Comparison of ENCODE assay signal across 16 cellular contexts in the genomic region with DNA sequence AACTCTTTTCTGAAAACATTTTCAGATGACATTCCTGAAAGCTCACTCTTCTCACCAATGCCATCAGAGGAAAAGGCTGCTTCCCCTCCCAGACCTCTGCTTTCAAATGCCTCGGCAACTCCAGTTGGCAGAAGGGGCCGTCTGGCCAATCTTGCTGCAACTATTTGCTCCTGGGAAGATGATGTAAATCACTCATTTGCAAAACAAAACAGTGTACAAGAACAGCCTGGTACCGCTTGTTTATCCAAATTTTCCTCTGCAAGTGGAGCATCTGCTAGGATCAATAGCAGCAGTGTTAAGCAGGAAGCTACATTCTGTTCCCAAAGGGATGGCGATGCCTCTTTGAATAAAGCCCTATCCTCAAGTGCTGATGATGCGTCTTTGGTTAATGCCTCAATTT. TPM values are rescaled to one million over a fixed set of nuclear protein-coding genes. Genes with fewer than 3 reads are reported as not detected.
DNase-seq lines count a peak whose midpoint lies in the region; ATAC-seq, FAIRE-seq and TF ChIP-seq lines count a peak whose summit lies in the region.
"Had no signal": no experiment of that assay in that cellular context is flagged by ENCODE, and none has a peak within 500 bp of the region (broad histone marks: within the 10 kb centered on the region; RNA-seq: fewer than 3 reads in every experiment).

No MANE protein-coding gene starts in this region.

- FAIRE-seq in GM19239 (lab: Jason Lieb, UNC) = peak; percentile 35
- FAIRE-seq: H54 had no signal

- DNase-seq in GM19239 (ENCODE audit: insufficient read length, low spot score) (no peak), WTC11 (ENCODE audit: low spot score) (peak; percentile 22), fibroblast of gingiva (ENCODE audit: low read depth) (peak; percentile 50), middle frontal gyrus (ENCODE audit: extremely low spot score, low spot score) (peak; percentile 79), LoVo (ENCODE audit: low spot score) (no peak), NCI-H1694 treated with DMSO at 0.1 percent for 48 hours (lab: John Stamatoyannopoulos, UW) (no peak), natural killer cell (no peak)
- DNase-seq: activated CD4-positive, alpha-beta T cell treated with anti-CD3 and anti-CD28 coated beads for 4 hours; activated naive CD4-positive, alpha-beta T cell; gastrocnemius medialis; mammary epithelial cell; NCI-H1694; sigmoid colon had no signal

- no peak overlapping the region for H3K4me3 Mint-ChIP-seq in WTC11
- no peak overlapping the region for H3K4me3 Mint-ChIP-seq in natural killer cell
- H3K4me3 Mint-ChIP-seq: neural progenitor cell had no signal

- peak; percentile 75 for ATAC-seq in WTC11
- ATAC-seq in GM21390 (IDR thresholded peaks at IDR 0.05; ENCODE audit: unreplicated experiment) = no peak
- no peak for ATAC-seq in natural killer cell
- ATAC-seq: gastrocnemius medialis had no signal

- no peaks in the 10 kb centered on the region for H3K27me3 Mint-ChIP-seq in WTC11 (ENCODE audit: low read depth)
- H3K27me3 Mint-ChIP-seq in natural killer cell (ENCODE audit: low read depth in 2 of 2) = no peaks in the 10 kb centered on the region

- TF ChIP-seq CTCF in WTC11 (IDR thresholded peaks at IDR 0.05) = no peak
- no peak for TF ChIP-seq CTCF in natural killer cell (IDR thresholded peaks at IDR 0.05)

- POLR2A ChIA-PET in WTC11 (lab: Charles Lee) = interaction anchor here (1.7 to 2.2 kb wide), 2 partner anchors 12 to 16 kb away, joined by 4 to 6 read pairs; partner anchors contain the start of gene ANLN

- H3K9me3 Mint-ChIP-seq in WTC11 (no peaks in the 10 kb centered on the region), natural killer cell (no peaks in the 10 kb centered on the region)
- H3K9me3 Mint-ChIP-seq: neural progenitor cell had no signal

- H3K4me1 Mint-ChIP-seq in WTC11 (peaks cover 14% of the 10 kb centered on the region), natural killer cell (peaks cover 0 to 4% of the 10 kb centered on the region in 2 donors)
- H3K4me1 Mint-ChIP-seq: neural progenitor cell had no signal

- H3K27ac Mint-ChIP-seq in WTC11 (peak overlapping the region; percentile 54; the same call in 1 of the 2 replicates), natural killer cell (no peak overlapping the region)
- H3K27ac Mint-ChIP-seq: neural progenitor cell had no signal

- H3K36me3 Mint-ChIP-seq in WTC11 = peaks cover 28% of the 10 kb centered on the region
- no peaks in the 10 kb centered on the region for H3K36me3 Mint-ChIP-seq in natural killer cell

- CTCF ChIA-PET in WTC11 (lab: Charles Lee) = interaction anchor here (1.0 kb wide), 1 partner anchor 36 kb away, joined by 7 read pairs; no protein-coding TSS in a partner anchor

- intact Hi-C loops in natural killer cell (cut with micrococcal nuclease) = no loop called here

TF ChIP-seq in WTC11, 78 proteins besides CTCF, POLR2A, EP300 and RAD21:
- TF ChIP-seq EMX1 (CRISPR knock-in tag; IDR thresholded peaks at IDR 0.05) (no peak), PRRX2 (CRISPR knock-in tag; IDR thresholded peaks at IDR 0.05) (no peak), USF2 (CRISPR knock-in tag; IDR thresholded peaks at IDR 0.05) (no peak), ZSCAN18 (CRISPR knock-in tag; IDR thresholded peaks at IDR 0.05) (no peak), SOX15 (CRISPR knock-in tag; IDR thresholded peaks at IDR 0.05) (no peak)
- TF ChIP-seq, protein P1, sequence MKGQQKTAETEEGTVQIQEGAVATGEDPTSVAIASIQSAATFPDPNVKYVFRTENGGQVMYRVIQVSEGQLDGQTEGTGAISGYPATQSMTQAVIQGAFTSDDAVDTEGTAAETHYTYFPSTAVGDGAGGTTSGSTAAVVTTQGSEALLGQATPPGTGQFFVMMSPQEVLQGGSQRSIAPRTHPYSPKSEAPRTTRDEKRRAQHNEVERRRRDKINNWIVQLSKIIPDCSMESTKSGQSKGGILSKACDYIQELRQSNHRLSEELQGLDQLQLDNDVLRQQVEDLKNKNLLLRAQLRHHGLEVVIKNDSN (CRISPR knock-in tag; IDR thresholded peaks at IDR 0.05) = no peak
- TF ChIP-seq, protein P2, sequence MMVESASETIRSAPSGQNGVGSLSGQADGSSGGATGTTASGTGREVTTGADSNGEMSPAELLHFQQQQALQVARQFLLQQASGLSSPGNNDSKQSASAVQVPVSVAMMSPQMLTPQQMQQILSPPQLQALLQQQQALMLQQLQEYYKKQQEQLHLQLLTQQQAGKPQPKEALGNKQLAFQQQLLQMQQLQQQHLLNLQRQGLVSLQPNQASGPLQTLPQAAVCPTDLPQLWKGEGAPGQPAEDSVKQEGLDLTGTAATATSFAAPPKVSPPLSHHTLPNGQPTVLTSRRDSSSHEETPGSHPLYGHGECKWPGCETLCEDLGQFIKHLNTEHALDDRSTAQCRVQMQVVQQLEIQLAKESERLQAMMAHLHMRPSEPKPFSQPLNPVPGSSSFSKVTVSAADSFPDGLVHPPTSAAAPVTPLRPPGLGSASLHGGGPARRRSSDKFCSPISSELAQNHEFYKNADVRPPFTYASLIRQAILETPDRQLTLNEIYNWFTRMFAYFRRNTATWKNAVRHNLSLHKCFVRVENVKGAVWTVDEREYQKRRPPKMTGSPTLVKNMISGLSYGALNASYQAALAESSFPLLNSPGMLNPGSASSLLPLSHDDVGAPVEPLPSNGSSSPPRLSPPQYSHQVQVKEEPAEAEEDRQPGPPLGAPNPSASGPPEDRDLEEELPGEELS (CRISPR knock-in tag; IDR thresholded peaks at IDR 0.05) = peak; percentile 25; the same call in 1 of the 2 replicates

RNA-seq across cellular contexts. Expression of gene ANLN, which starts 16.5 kb away (rescaled TPM):
- total RNA-seq in WTC11 (2021) (72.8 to 81.1 TPM (median 73.3 TPM) in 3 replicates), natural killer cell (1 to 10 TPM; 1.7 to 2.9 (median 2.0) TPM)

Comparison
In these comparisons a context has a peak if more than half of its experiments do, and no peak if none do; other contexts are left out.
1. DNase-seq: peak in WTC11 (single experiment), fibroblast of gingiva (single experiment) and middle frontal gyrus (single experiment); none in GM19239 (single experiment), LoVo (single experiment), NCI-H1694 treated with DMSO at 0.1 percent for 48 hours (single experiment) and natural killer cell (single experiment).
2. RNA of gene ANLN, which starts 16.5 kb away (total RNA-seq): 72.8 to 81.1 TPM in WTC11; 1.7 to 2.9 TPM in natural killer cell; every median in the first group is over 10 times any median in the second.